8 cellular contexts compared by ENCODE assay signal in the genomic region with DNA sequence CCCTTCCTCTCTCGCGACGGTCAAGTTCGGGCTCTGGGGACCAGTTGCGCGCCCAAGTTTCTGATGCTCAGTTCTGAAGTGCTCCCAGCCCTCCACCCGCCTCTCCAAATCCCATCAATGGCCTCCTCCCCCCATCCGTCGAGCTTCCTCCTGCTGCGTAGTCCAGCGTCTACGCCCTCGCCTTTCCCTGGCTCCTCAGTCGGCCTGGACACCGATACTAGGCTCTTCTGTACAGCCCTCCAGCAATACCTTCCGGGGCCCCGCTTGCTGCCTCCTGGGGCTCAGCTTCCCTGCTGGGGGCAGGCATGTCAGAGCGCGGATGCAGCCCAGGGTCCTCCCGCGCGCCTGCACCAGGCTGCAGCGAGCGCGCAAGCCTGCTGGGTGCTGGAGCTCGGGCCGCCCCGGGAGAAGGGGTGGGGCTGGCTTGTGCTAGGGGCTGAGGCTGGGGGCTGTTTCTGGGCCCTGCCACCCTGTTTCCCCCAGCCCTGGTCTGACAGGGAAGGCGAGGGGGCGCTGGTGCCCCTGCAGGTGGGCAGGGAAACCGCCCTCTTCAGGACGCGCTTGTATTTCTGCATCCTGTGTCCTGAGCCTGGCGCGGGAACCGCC.
A peak's percentile ranks its signal among the peaks of the same experiment; 100 is the strongest.
DNase-seq lines count a peak whose midpoint lies in the region; ATAC-seq and TF ChIP-seq lines count a peak whose summit lies in the region.

No MANE protein-coding gene starts in this region.

- H3K4me1 ChIP-seq in heart right ventricle (peaks cover 0 to 10% (median 0%) of the 10 kb centered on the region in 9 donors), skeletal muscle satellite cell (ENCODE audit: control insufficient read depth, insufficient read depth, low read length) (no peaks in the 10 kb centered on the region)

- H3K4me3 ChIP-seq in H7 (ENCODE audit: insufficient read depth, low read depth, low read length) (peak overlapping the region; percentile 58), heart right ventricle (peak overlapping the region in 6 of 10 donors; percentile 12 to 35 (median 27)), skeletal muscle satellite cell (ENCODE audit: low read length) (no peak overlapping the region)

- 0 to 2% methylated on average over 36 of the region's 36 CpGs for WGBS in heart right ventricle, 2 donors

- TF ChIP-seq CTCF in heart right ventricle (IDR thresholded peaks at IDR 0.05): no peak

- H3K4me2 ChIP-seq in skeletal muscle satellite cell (ENCODE audit: low read length): peak overlapping the region; percentile 63

- no peaks in the 10 kb centered on the region for H3K36me3 ChIP-seq in H7 (replicated peaks; ENCODE audit: control insufficient read depth, insufficient read depth, low read length)
- no peaks in the 10 kb centered on the region for H3K36me3 ChIP-seq in heart right ventricle
- H3K36me3 ChIP-seq in skeletal muscle satellite cell (ENCODE audit: insufficient read depth, low read length): no peaks in the 10 kb centered on the region

- H3K27me3 ChIP-seq in H7 (ENCODE audit: control insufficient read depth, insufficient read depth, low read length): peaks cover 16% of the 10 kb centered on the region
- H3K27me3 ChIP-seq in heart right ventricle: peaks cover 0 to 70% (median 34%) of the 10 kb centered on the region in 7 donors
- peaks cover 2% of the 10 kb centered on the region for H3K27me3 ChIP-seq in skeletal muscle satellite cell (ENCODE audit: control insufficient read depth, insufficient read depth, low read length)

- H3K9ac ChIP-seq in skeletal muscle satellite cell (ENCODE audit: low read depth, low read length): no peak overlapping the region

- H3K27ac ChIP-seq in heart right ventricle: no peak overlapping the region

- intact Hi-C loops in heart right ventricle (cut with DNase I): no loop called here

- H3K9me3 ChIP-seq in heart right ventricle (no peaks in the 10 kb centered on the region), skeletal muscle satellite cell (replicated peaks; ENCODE audit: low read length) (no peaks in the 10 kb centered on the region)

- peak; percentile 71 for DNase-seq in H7
- peak; percentile 4 for DNase-seq in activated T-cell treated with anti-CD3 and anti-CD28 coated beads for 24 hours (ENCODE audit: low read depth)
- no peak for DNase-seq in heart right ventricle
- no peak for DNase-seq in GF-D8 (lab: John Stamatoyannopoulos, UW)
- DNase-seq in GM19238 (ENCODE audit: insufficient read length, low spot score): no peak
- no peak for DNase-seq in HUDEP-2 (lab: John Stamatoyannopoulos, UW; ENCODE audit: unreplicated experiment in 76 of 76)
- DNase-seq in germinal center (ENCODE audit: low spot score): no peak

- ATAC-seq in heart right ventricle: peak in 1 of 8 donors; percentile 15

Comparison
In these comparisons a context has a peak if more than half of its experiments do, and no peak if none do; other contexts are left out.
1. DNase-seq: peak in H7 (single experiment) and activated T-cell treated with anti-CD3 and anti-CD28 coated beads for 24 hours (single experiment); none in heart right ventricle (0 of 2), GF-D8 (single experiment), GM19238 (single experiment), HUDEP-2 (0 of 76) and germinal center (single experiment).